Comparison of ENCODE assay signal across 1 cellular context in the genomic region with DNA sequence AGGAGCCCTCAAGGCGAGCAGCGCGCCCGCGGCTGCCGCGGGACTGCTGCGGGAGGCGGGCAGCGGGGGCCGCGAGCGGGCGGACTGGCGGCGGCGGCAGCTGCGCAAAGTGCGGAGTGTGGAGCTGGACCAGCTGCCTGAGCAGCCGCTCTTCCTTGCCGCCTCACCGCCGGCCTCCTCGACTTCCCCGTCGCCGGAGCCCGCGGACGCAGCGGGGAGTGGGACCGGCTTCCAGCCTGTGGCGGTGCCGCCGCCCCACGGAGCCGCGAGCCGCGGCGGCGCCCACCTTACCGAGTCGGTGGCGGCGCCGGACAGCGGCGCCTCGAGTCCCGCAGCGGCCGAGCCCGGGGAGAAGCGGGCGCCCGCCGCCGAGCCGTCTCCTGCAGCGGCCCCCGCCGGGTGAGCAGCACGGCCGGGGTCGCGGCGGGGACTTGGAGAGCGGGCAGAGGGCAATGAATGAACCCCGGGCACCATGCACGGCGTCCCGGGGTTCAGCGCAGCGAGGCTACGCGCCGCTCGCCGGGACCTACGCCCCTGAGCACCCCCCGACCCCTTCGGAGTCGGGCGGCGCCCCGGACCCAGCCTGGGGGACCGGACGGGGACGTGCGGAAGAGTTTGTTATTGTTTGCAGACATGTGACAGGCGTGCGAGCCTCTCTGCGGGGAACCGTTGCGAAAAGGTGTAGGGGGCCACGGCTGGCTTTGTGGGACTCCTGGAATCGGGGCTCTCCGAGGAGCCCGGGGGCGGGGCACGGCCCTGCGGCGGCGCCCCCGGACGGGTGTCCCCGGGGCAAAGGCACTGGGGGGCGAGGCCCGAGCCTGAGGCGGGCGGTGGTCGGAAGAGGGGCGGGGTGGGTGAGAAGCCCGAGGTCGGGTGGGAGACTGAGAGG.
TF ChIP-seq lines count a peak whose summit lies in the region.

No MANE protein-coding gene starts in this region.

TF ChIP-seq in HEK293, 187 proteins besides CTCF, POLR2A, EP300 and RAD21 (continued from another document and continues in another):
- no peak for TF ChIP-seq ELK4 (IDR thresholded peaks at IDR 0.05; ENCODE audit: borderline replicate concordance, low read depth, low read length)
- TF ChIP-seq ZBTB49 (tag by site-specific recombination; IDR thresholded peaks at IDR 0.05; ENCODE audit: low read depth) = no peak
- TF ChIP-seq PRDM1 (tag by site-specific recombination; IDR thresholded peaks at IDR 0.05) = no peak
- TF ChIP-seq REST (tag by site-specific recombination; IDR thresholded peaks at IDR 0.05) = no peak
- TF ChIP-seq SCRT2 (tag by site-specific recombination; IDR thresholded peaks at IDR 0.05) = no peak
- no peak for TF ChIP-seq ZNF777 (tag by site-specific recombination; IDR thresholded peaks at IDR 0.05; ENCODE audit: borderline replicate concordance)
- no peak for TF ChIP-seq ZNF768 (tag by site-specific recombination; IDR thresholded peaks at IDR 0.05)
- no peak for TF ChIP-seq HOXD13 (CRISPR knock-in tag; IDR thresholded peaks at IDR 0.05; ENCODE audit: borderline replicate concordance)
- TF ChIP-seq OVOL3 (tag by site-specific recombination; IDR thresholded peaks at IDR 0.05) = no peak
- peak; percentile 53 for TF ChIP-seq PATZ1 (tag by site-specific recombination; IDR thresholded peaks at IDR 0.05)
- TF ChIP-seq ZNF366 (tag by site-specific recombination; conservative IDR thresholded peaks at IDR 0.05) = no peak
- TF ChIP-seq MEIS1 (CRISPR knock-in tag; IDR thresholded peaks at IDR 0.05; ENCODE audit: borderline replicate concordance) = 0 out of 2 replicates have a peak, but pooled peaks have one; percentile 5
- TF ChIP-seq ZNF114 (tag by site-specific recombination; IDR thresholded peaks at IDR 0.05) = no peak
- no peak for TF ChIP-seq SP3 (tag by site-specific recombination; IDR thresholded peaks at IDR 0.05)
- TF ChIP-seq, protein P1, sequence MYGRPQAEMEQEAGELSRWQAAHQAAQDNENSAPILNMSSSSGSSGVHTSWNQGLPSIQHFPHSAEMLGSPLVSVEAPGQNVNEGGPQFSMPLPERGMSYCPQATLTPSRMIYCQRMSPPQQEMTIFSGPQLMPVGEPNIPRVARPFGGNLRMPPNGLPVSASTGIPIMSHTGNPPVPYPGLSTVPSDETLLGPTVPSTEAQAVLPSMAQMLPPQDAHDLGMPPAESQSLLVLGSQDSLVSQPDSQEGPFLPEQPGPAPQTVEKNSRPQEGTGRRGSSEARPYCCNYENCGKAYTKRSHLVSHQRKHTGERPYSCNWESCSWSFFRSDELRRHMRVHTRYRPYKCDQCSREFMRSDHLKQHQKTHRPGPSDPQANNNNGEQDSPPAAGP (tag by site-specific recombination; IDR thresholded peaks at IDR 0.05) = no peak
- no peak for TF ChIP-seq TCF7L2 (IDR thresholded peaks at IDR 0.05; ENCODE audit: borderline replicate concordance, low read depth, low read length)
- no peak for TF ChIP-seq ZNF707 (tag by site-specific recombination; IDR thresholded peaks at IDR 0.05)
- no peak for TF ChIP-seq ZNF530 (tag by site-specific recombination; IDR thresholded peaks at IDR 0.05; ENCODE audit: low read depth)
- TF ChIP-seq KLF8 (tag by site-specific recombination; IDR thresholded peaks at IDR 0.05) = peak; percentile 60; the same call in 1 of the 2 replicates
- TF ChIP-seq ZNF133 (tag by site-specific recombination; IDR thresholded peaks at IDR 0.05) = no peak
- TF ChIP-seq BCL11B (tag by site-specific recombination; IDR thresholded peaks at IDR 0.05; ENCODE audit: low read depth) = no peak
- TF ChIP-seq ZNF362 (tag by site-specific recombination; IDR thresholded peaks at IDR 0.05) = no peak
- TF ChIP-seq, protein P2, sequence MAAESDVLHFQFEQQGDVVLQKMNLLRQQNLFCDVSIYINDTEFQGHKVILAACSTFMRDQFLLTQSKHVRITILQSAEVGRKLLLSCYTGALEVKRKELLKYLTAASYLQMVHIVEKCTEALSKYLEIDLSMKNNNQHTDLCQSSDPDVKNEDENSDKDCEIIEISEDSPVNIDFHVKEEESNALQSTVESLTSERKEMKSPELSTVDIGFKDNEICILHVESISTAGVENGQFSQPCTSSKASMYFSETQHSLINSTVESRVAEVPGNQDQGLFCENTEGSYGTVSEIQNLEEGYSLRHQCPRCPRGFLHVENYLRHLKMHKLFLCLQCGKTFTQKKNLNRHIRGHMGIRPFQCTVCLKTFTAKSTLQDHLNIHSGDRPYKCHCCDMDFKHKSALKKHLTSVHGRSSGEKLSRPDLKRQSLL (tag by site-specific recombination; IDR thresholded peaks at IDR 0.05) = no peak
- TF ChIP-seq OSR2 (tag by site-specific recombination; IDR thresholded peaks at IDR 0.05) = no peak
- no peak for TF ChIP-seq ZNF510 (tag by site-specific recombination; IDR thresholded peaks at IDR 0.05; ENCODE audit: insufficient replicate concordance)
- TF ChIP-seq ZNF146 (tag by site-specific recombination; IDR thresholded peaks at IDR 0.05) = no peak
- no peak for TF ChIP-seq HOXC10 (CRISPR knock-in tag; IDR thresholded peaks at IDR 0.05)
- TF ChIP-seq ZNF24 (tag by site-specific recombination; IDR thresholded peaks at IDR 0.05) = no peak
- no peak for TF ChIP-seq ZNF76 (tag by site-specific recombination; IDR thresholded peaks at IDR 0.05; ENCODE audit: borderline replicate concordance, low read depth)
- TF ChIP-seq, protein P3, sequence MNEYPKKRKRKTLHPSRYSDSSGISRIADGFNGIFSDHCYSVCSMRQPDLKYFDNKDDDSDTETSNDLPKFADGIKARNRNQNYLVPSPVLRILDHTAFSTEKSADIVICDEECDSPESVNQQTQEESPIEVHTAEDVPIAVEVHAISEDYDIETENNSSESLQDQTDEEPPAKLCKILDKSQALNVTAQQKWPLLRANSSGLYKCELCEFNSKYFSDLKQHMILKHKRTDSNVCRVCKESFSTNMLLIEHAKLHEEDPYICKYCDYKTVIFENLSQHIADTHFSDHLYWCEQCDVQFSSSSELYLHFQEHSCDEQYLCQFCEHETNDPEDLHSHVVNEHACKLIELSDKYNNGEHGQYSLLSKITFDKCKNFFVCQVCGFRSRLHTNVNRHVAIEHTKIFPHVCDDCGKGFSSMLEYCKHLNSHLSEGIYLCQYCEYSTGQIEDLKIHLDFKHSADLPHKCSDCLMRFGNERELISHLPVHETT (tag by site-specific recombination; IDR thresholded peaks at IDR 0.05) = no peak
- no peak for TF ChIP-seq ZNF138 (tag by site-specific recombination; IDR thresholded peaks at IDR 0.05; ENCODE audit: borderline replicate concordance)
- TF ChIP-seq ZNF561 (tag by site-specific recombination; IDR thresholded peaks at IDR 0.05; ENCODE audit: borderline replicate concordance) = no peak
- TF ChIP-seq ZNF404 (tag by site-specific recombination; IDR thresholded peaks at IDR 0.05) = no peak
- no peak; the same call in 1 of the 2 replicates for TF ChIP-seq ZXDB (tag by site-specific recombination; IDR thresholded peaks at IDR 0.05)
- no peak for TF ChIP-seq ZNF23 (tag by site-specific recombination; IDR thresholded peaks at IDR 0.05; ENCODE audit: borderline replicate concordance)
- no peak for TF ChIP-seq MYNN (tag by site-specific recombination; IDR thresholded peaks at IDR 0.05; ENCODE audit: borderline replicate concordance)
- TF ChIP-seq ZFHX2 (tag by site-specific recombination; conservative IDR thresholded peaks at IDR 0.05) = peak; percentile 33; the same call in 1 of the 2 replicates
- TF ChIP-seq, protein P4, sequence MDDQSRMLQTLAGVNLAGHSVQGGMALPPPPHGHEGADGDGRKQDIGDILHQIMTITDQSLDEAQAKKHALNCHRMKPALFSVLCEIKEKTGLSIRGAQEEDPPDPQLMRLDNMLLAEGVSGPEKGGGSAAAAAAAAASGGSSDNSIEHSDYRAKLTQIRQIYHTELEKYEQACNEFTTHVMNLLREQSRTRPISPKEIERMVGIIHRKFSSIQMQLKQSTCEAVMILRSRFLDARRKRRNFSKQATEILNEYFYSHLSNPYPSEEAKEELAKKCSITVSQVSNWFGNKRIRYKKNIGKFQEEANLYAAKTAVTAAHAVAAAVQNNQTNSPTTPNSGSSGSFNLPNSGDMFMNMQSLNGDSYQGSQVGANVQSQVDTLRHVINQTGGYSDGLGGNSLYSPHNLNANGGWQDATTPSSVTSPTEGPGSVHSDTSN (CRISPR knock-in tag; IDR thresholded peaks at IDR 0.05) = no peak
- no peak for TF ChIP-seq ZSCAN5A (tag by site-specific recombination; IDR thresholded peaks at IDR 0.05)
- TF ChIP-seq KLF16 (tag by site-specific recombination; IDR thresholded peaks at IDR 0.05) = no peak
